22 cellular contexts compared by ENCODE assay signal in genomic region chr10:80152820-80153219, GRCh38. TPM values are rescaled to one million over a fixed set of nuclear protein-coding genes. Genes with fewer than 3 reads are reported as not detected.
A peak's percentile ranks its signal among the peaks of the same experiment; 100 is the strongest.
DNase-seq lines count a peak whose midpoint lies in the region; ATAC-seq and TF ChIP-seq lines count a peak whose summit lies in the region.
"Had no signal": no experiment of that assay in that cellular context is flagged by ENCODE, and none has a peak within 500 bp of the region (broad histone marks: within the 10 kb centered on the region; RNA-seq: fewer than 3 reads in every experiment).

No MANE protein-coding gene starts in this region.

- no peaks in the 10 kb centered on the region for H3K9me3 Mint-ChIP-seq in activated naive CD8-positive, alpha-beta T cell (ENCODE audit: low read depth)
- peaks cover 10% of the 10 kb centered on the region for H3K9me3 Mint-ChIP-seq in activated naive CD8-positive, alpha-beta T cell treated with anti-CD3 and anti-CD28 coated beads, Interleukin-2, amount 50 U/mL, for 24 hours
- H3K9me3 Mint-ChIP-seq in T-cell, result peaks cover 3 to 16% (median 14%) of the 10 kb centered on the region in 3 donors

- no peaks in the 10 kb centered on the region for H3K27me3 Mint-ChIP-seq in activated naive CD8-positive, alpha-beta T cell
- H3K27me3 Mint-ChIP-seq in activated naive CD8-positive, alpha-beta T cell treated with anti-CD3 and anti-CD28 coated beads, Interleukin-2, amount 50 U/mL, for 24 hours, result no peaks in the 10 kb centered on the region
- no peaks in the 10 kb centered on the region for H3K27me3 Mint-ChIP-seq in T-cell

- peak overlapping the region; percentile 25 to 57 for H3K27ac ChIP-seq in thoracic aorta
- H3K27ac ChIP-seq: cardiac muscle cell, neural progenitor cell, prostate gland, suprapubic skin had no signal

- H3K4me1 ChIP-seq in thoracic aorta (ENCODE audit: control insufficient read depth in 1 of 2, low read depth in 2 of 2), result peaks cover 30 to 39% of the 10 kb centered on the region in 2 donors
- H3K4me1 ChIP-seq: neural progenitor cell, prostate gland had no signal

- POLR2A ChIA-PET in T-cell (lab: Charles Lee), result no interaction called here

- CTCF ChIA-PET in T-cell (lab: Charles Lee), result interaction anchor here in 1 of 2 donors (0.9 kb wide), 1 partner anchor 9 kb away, joined by 3 read pairs; no protein-coding TSS in a partner anchor

- no peak for ATAC-seq in activated naive CD8-positive, alpha-beta T cell treated with anti-CD3 and anti-CD28 coated beads, Interleukin-2, amount 50 U/mL, for 24 hours
- ATAC-seq in T-cell (replicated peaks in 1 of 4) (no peak), esophagus mucosa (peak; percentile 2), thoracic aorta (ENCODE audit: insufficient number of reproducible peaks, low FRiP score, low read depth) (no peak), GM19452 (IDR thresholded peaks at IDR 0.05; ENCODE audit: unreplicated experiment) (no peak), HG03354 (IDR thresholded peaks at IDR 0.05; ENCODE audit: poor library complexity, severe bottlenecking, unreplicated experiment) (no peak)
- ATAC-seq: left cardiac atrium had no signal

- H3K4me3 Mint-ChIP-seq in activated naive CD8-positive, alpha-beta T cell, result no peak overlapping the region
- no peak overlapping the region for H3K4me3 Mint-ChIP-seq in activated naive CD8-positive, alpha-beta T cell treated with anti-CD3 and anti-CD28 coated beads, Interleukin-2, amount 50 U/mL, for 24 hours
- H3K4me3 Mint-ChIP-seq in T-cell, result no peak overlapping the region
- H3K4me3 Mint-ChIP-seq: mesothelial cell of epicardium, neural progenitor cell had no signal

- no peak for TF ChIP-seq CTCF in thoracic aorta (IDR thresholded peaks at IDR 0.05)

- H3K36me3 Mint-ChIP-seq in activated naive CD8-positive, alpha-beta T cell, result peaks cover 33% of the 10 kb centered on the region
- peaks cover 70% of the 10 kb centered on the region for H3K36me3 Mint-ChIP-seq in activated naive CD8-positive, alpha-beta T cell treated with anti-CD3 and anti-CD28 coated beads, Interleukin-2, amount 50 U/mL, for 24 hours (ENCODE audit: low read depth)
- peaks cover 89% of the 10 kb centered on the region for H3K36me3 Mint-ChIP-seq in T-cell
- H3K36me3 Mint-ChIP-seq: neural progenitor cell had no signal

- H3K27me3 ChIP-seq in thoracic aorta (replicated peaks; ENCODE audit: insufficient read depth), result no peaks in the 10 kb centered on the region
- H3K27me3 ChIP-seq: cardiac muscle cell, neural progenitor cell, suprapubic skin had no signal

- no peak for DNase-seq in activated naive CD8-positive, alpha-beta T cell treated with anti-CD3 and anti-CD28 coated beads, Interleukin-2, amount 50 U/mL, for 24 hours
- DNase-seq in T-cell (no peak), thoracic aorta (ENCODE audit: low spot score) (no peak), islet precursor cell (no peak)
- DNase-seq: activated CD4-positive, alpha-beta T cell treated with anti-CD3 and anti-CD28 coated beads for 4 hours; Karpas-422; left cardiac atrium; NCI-H1092; NCI-H2081; NCI-H446 treated with DMSO at 0.1 percent for 48 hours; small intestine; stimulated activated CD4-positive, alpha-beta T cell treated with anti-CD3 and anti-CD28 coated beads, Interleukin-4, amount 100 ng/mL, for 24 hours had no signal

- peaks cover 15% of the 10 kb centered on the region for H3K4me1 Mint-ChIP-seq in activated naive CD8-positive, alpha-beta T cell (ENCODE audit: low read depth)
- peaks cover 15% of the 10 kb centered on the region for H3K4me1 Mint-ChIP-seq in activated naive CD8-positive, alpha-beta T cell treated with anti-CD3 and anti-CD28 coated beads, Interleukin-2, amount 50 U/mL, for 24 hours
- H3K4me1 Mint-ChIP-seq in T-cell, result peaks cover 0 to 5% (median 0%) of the 10 kb centered on the region in 3 donors

- peaks cover 31% of the 10 kb centered on the region for H3K36me3 ChIP-seq in thoracic aorta
- H3K36me3 ChIP-seq: neural progenitor cell had no signal

- no peaks in the 10 kb centered on the region for H3K9me3 ChIP-seq in thoracic aorta
- H3K9me3 ChIP-seq: prostate gland, suprapubic skin had no signal

- H3K27ac Mint-ChIP-seq in activated naive CD8-positive, alpha-beta T cell, result peak overlapping the region; percentile 73
- no peak overlapping the region for H3K27ac Mint-ChIP-seq in activated naive CD8-positive, alpha-beta T cell treated with anti-CD3 and anti-CD28 coated beads, Interleukin-2, amount 50 U/mL, for 24 hours
- peak overlapping the region; percentile 28 to 72 for H3K27ac Mint-ChIP-seq in T-cell
- H3K27ac Mint-ChIP-seq: neural progenitor cell had no signal

- no peak overlapping the region for H3K4me3 ChIP-seq in thoracic aorta
- H3K4me3 ChIP-seq: cardiac muscle cell, neural progenitor cell, prostate gland, suprapubic skin had no signal

RNA-seq across cellular contexts. Expression of gene PLAC9, which starts 20.3 kb away (rescaled TPM):
- total RNA-seq in T-cell (not detected), esophagus mucosa (5.0 TPM), thoracic aorta (100 to 1,000 TPM in 1 of 2 donors, 10 to 100 TPM in 1; 42.7 to 123 TPM)
- total RNA-seq: cardiac muscle cell, epithelial cell of proximal tubule had no signal

RNA-seq across cellular contexts. Expression of gene ANXA11, which starts 52.5 kb away (rescaled TPM):
- total RNA-seq in T-cell (100 to 1,000 TPM; 196 to 222 (median 208) TPM), esophagus mucosa (261 TPM), thoracic aorta (100 to 1,000 TPM; 130 to 198 TPM)
